Comparison of ENCODE assay signal across 27 cellular contexts in the genomic region with DNA sequence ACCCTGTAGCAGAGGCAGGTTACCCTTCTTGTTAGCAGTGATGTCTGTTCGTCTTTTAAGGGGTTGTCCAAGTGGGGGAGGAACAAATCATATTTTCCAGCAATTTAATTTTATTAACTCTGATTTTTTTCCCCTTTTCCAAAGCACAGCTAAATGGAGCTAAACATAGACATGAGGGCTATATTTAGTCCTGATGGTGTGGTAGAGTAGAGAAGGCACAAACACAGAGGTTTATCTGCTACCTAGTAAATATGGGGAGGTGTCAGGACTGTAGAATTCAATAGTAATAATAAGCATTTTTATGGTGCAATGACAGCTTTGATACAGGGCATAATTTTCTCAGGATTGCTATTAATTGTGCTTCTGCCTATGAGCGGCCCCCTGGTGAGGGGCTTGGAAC.
"Had no signal": no experiment of that assay in that cellular context is flagged by ENCODE, and none has a peak within 500 bp of the region (broad histone marks: within the 10 kb centered on the region; RNA-seq: fewer than 3 reads in every experiment).

No MANE protein-coding gene starts in this region.

- H3K9ac ChIP-seq: parathyroid adenoma had no signal

- H3K36me3 Mint-ChIP-seq: natural killer cell had no signal

- ATAC-seq: left colon; natural killer cell; stimulated activated memory B cell treated with anti-CD40 and anti-IgM and Interleukin-4, amounts not matched to agents 10 μg/mL and 1 μg/mL and 100 μg/mL, for 72 hours; stimulated activated naive CD8-positive, alpha-beta T cell treated with anti-CD3 and anti-CD28 coated beads, Interleukin-15, Interleukin-2, amounts not matched to agents 100 U/mL and 50 U/mL, for 24 hours had no signal

- H3K27me3 Mint-ChIP-seq: dendritic cell treated with granulocyte-macrophage colony-stimulating factor and Interleukin-4, amounts not matched to agents 40 ng/mL and 50 ng/mL, for 4 days; memory B cell; progenitor cell of endocrine pancreas; stimulated activated memory B cell treated with anti-CD40 and anti-IgM and Interleukin-4, amounts not matched to agents 10 μg/mL and 1 μg/mL and 100 μg/mL, for 72 hours; type B pancreatic cell had no signal

- H3K27me3 ChIP-seq: colonic mucosa, esophagus muscularis mucosa, heart right ventricle, spleen, testis, tibial artery had no signal

- FAIRE-seq: endothelial cell of umbilical vein, islet of Langerhans had no signal

- H3K4me1 ChIP-seq: colonic mucosa, tibial artery had no signal

- H3K27ac ChIP-seq: colonic mucosa, esophagus muscularis mucosa, heart right ventricle, parathyroid adenoma, skin epidermis, spleen, testis, tibial artery had no signal

- H3K4me3 Mint-ChIP-seq: dendritic cell treated with granulocyte-macrophage colony-stimulating factor and Interleukin-4, amounts not matched to agents 40 ng/mL and 50 ng/mL, for 4 days; memory B cell; natural killer cell; neural crest cell; stimulated activated memory B cell treated with anti-CD40 and anti-IgM and Interleukin-4, amounts not matched to agents 10 μg/mL and 1 μg/mL and 100 μg/mL, for 72 hours; type B pancreatic cell had no signal

- H3K9me3 ChIP-seq: colonic mucosa, esophagus muscularis mucosa, heart right ventricle, spleen, testis, tibial artery had no signal

- DNase-seq: colonic mucosa; effector memory CD4-positive, alpha-beta T cell; foreskin melanocyte; glutamatergic neuron; heart right ventricle; hippocampal formation; kidney glomerular epithelial cell; left colon; natural killer cell; spleen; stimulated activated CD4-positive, alpha-beta T cell treated with anti-CD3 and anti-CD28 coated beads, Interleukin-4, amount 100 ng/mL, for 4 hours; stimulated activated naive CD8-positive, alpha-beta T cell treated with anti-CD3 and anti-CD28 coated beads, Interleukin-15, Interleukin-2, amounts not matched to agents 100 U/mL and 50 U/mL, for 24 hours; substantia nigra; testis; tibial artery had no signal

- H2AFZ ChIP-seq: parathyroid adenoma had no signal

- H3K4me3 ChIP-seq: colonic mucosa, esophagus muscularis mucosa, heart right ventricle, lung, skin epidermis, spleen, testis, tibial artery had no signal

- H3K27ac Mint-ChIP-seq: dendritic cell treated with granulocyte-macrophage colony-stimulating factor and Interleukin-4, amounts not matched to agents 40 ng/mL and 50 ng/mL, for 4 days; memory B cell; natural killer cell; progenitor cell of endocrine pancreas; stimulated activated memory B cell treated with anti-CD40 and anti-IgM and Interleukin-4, amounts not matched to agents 10 μg/mL and 1 μg/mL and 100 μg/mL, for 72 hours; type B pancreatic cell had no signal

- H3K36me3 ChIP-seq: colonic mucosa had no signal

- H3K9me3 Mint-ChIP-seq: dendritic cell treated with granulocyte-macrophage colony-stimulating factor and Interleukin-4, amounts not matched to agents 40 ng/mL and 50 ng/mL, for 4 days; memory B cell; natural killer cell; neural crest cell; stimulated activated memory B cell treated with anti-CD40 and anti-IgM and Interleukin-4, amounts not matched to agents 10 μg/mL and 1 μg/mL and 100 μg/mL, for 72 hours; type B pancreatic cell had no signal
